8 cellular contexts compared by ENCODE assay signal in genomic region chr2:113583541-113584225, GRCh38. TPM values are rescaled to one million over a fixed set of nuclear protein-coding genes. Genes with fewer than 3 reads are reported as not detected.
A peak's percentile ranks its signal among the peaks of the same experiment; 100 is the strongest.
DNase-seq lines count a peak whose midpoint lies in the region; ATAC-seq, FAIRE-seq and TF ChIP-seq lines count a peak whose summit lies in the region.
"Not testable (repeated sequence)": the region's sequence is repeated elsewhere in the genome, so short reads cannot be mapped to it uniquely, and the experiment has no call there.

No MANE protein-coding gene starts in this region.

- H3K27me3 ChIP-seq in muscle layer of colon (ENCODE audit: control insufficient read depth in 1 of 2, insufficient read depth in 2 of 2, low read length in 2 of 2); uterus: not testable (repeated sequence)

- not testable (repeated sequence) for H3K27me3 Mint-ChIP-seq in activated CD8-positive, alpha-beta T cell treated with anti-CD3 and anti-CD28 coated beads for 36 hours

- ATAC-seq in activated CD8-positive, alpha-beta T cell treated with anti-CD3 and anti-CD28 coated beads for 36 hours; Right ventricle myocardium superior (ENCODE audit: poor library complexity): not testable (repeated sequence)

- not testable (repeated sequence) for TF ChIP-seq CTCF in activated CD8-positive, alpha-beta T cell treated with anti-CD3 and anti-CD28 coated beads for 36 hours (IDR thresholded peaks at IDR 0.05)
- TF ChIP-seq CTCF in uterus (IDR thresholded peaks at IDR 0.05): peak in 1 of 4 experiments; percentile 17

- POLR2A ChIA-PET in activated CD8-positive, alpha-beta T cell treated with anti-CD3 and anti-CD28 coated beads for 36 hours (lab: Charles Lee): interaction anchor here (0.7 kb wide), 1 partner anchor 172 kb away, joined by 4 read pairs; the partner anchor contains the start of gene SLC35F5

- peak overlapping the region; percentile 83 for H3K4me3 Mint-ChIP-seq in activated CD8-positive, alpha-beta T cell treated with anti-CD3 and anti-CD28 coated beads for 36 hours

- peaks cover 15% of the 10 kb centered on the region for H3K4me1 Mint-ChIP-seq in activated CD8-positive, alpha-beta T cell treated with anti-CD3 and anti-CD28 coated beads for 36 hours (ENCODE audit: low read depth)

- CTCF ChIA-PET in activated CD8-positive, alpha-beta T cell treated with anti-CD3 and anti-CD28 coated beads for 36 hours (lab: Charles Lee): interaction anchor here (1.6 kb wide), 1 partner anchor 117 kb away, joined by 3 read pairs; no protein-coding TSS in a partner anchor

- H3K4me1 ChIP-seq in muscle layer of colon (ENCODE audit: insufficient read depth, low read length); uterus: not testable (repeated sequence)

- peak overlapping the region; percentile 60 to 61 for H3K4me3 ChIP-seq in muscle layer of colon (ENCODE audit: low read depth in 1 of 2, low read length in 2 of 2)
- peak overlapping the region; percentile 47 to 90 for H3K4me3 ChIP-seq in uterus

- H3K27ac Mint-ChIP-seq in activated CD8-positive, alpha-beta T cell treated with anti-CD3 and anti-CD28 coated beads for 36 hours: peak overlapping the region; percentile 92

- H3K9ac ChIP-seq in muscle layer of colon (ENCODE audit: low read length): not testable (repeated sequence)

- H3K9me3 Mint-ChIP-seq in activated CD8-positive, alpha-beta T cell treated with anti-CD3 and anti-CD28 coated beads for 36 hours: not testable (repeated sequence)

- H3K27ac ChIP-seq in muscle layer of colon (ENCODE audit: low read depth, low read length) (peak overlapping the region; percentile 44), uterus (peak overlapping the region; percentile 65 to 90)

- not testable (repeated sequence) for H3K36me3 Mint-ChIP-seq in activated CD8-positive, alpha-beta T cell treated with anti-CD3 and anti-CD28 coated beads for 36 hours (ENCODE audit: low read depth)

- DNase-seq in GM12892 (ENCODE audit: insufficient read length) (peak; percentile 58), NCI-H460 (ENCODE audit: extremely low read depth, low read depth) (peak; percentile 40), T47D (ENCODE audit: low read depth in 1 of 2, low spot score in 1 of 2) (peak; percentile 14 to 60), Right ventricle myocardium superior (peak; percentile 91), uterus (peak; percentile 65 to 77)
- DNase-seq in activated CD8-positive, alpha-beta T cell treated with anti-CD3 and anti-CD28 coated beads for 36 hours: peak; percentile 86
- DNase-seq in stimulated activated CD4-positive, alpha-beta T cell treated with anti-CD3 and anti-CD28 coated beads, Interleukin-1b, Interleukin-23, amount 100 ng/mL, for 48 hours: peak; percentile 81

- in situ Hi-C loops in T47D (cut with HindIII; ENCODE audit: low pct_unique_long_range_greater_than_20kb, low sequenced_read_pairs): not testable (repeated sequence)

- not testable (repeated sequence) for FAIRE-seq in GM12892 (lab: Jason Lieb, UNC)

- TF ChIP-seq POLR2A in GM12892 (IDR thresholded peaks at IDR 0.05; ENCODE audit: low read depth, low read length) (0 out of 2 replicates have a peak, but pooled peaks have one; percentile 16), uterus (IDR thresholded peaks at IDR 0.05) (peak in 1 of 2 donors; percentile 50)

- not testable (repeated sequence) for H3K9me3 ChIP-seq in muscle layer of colon (ENCODE audit: low read length); uterus

- not testable (repeated sequence) for H3K36me3 ChIP-seq in muscle layer of colon (ENCODE audit: insufficient read depth, low read length); uterus

- intact Hi-C loops in activated CD8-positive, alpha-beta T cell treated with anti-CD3 and anti-CD28 coated beads for 36 hours (cut with micrococcal nuclease); Right ventricle myocardium superior (cut with DNase I); uterus (cut with DNase I; ENCODE audit: low total_unique reads): not testable (repeated sequence)

RNA-seq across cellular contexts. Expression of gene RABL2A, which starts 43.4 kb away (rescaled TPM):
- 14.5 TPM for polyA plus RNA-seq in GM12892 (2012; ENCODE audit: missing spikeins)
- 7.5 and 8.8 TPM in 2 replicates for total RNA-seq in NCI-H460 (2014; rRNA removed; shearing (Covaris generic))
- 13.6 and 27.8 TPM in 2 replicates for polyA plus RNA-seq in NCI-H460 (2014; cell fraction: nucleus; rRNA removed)
- total RNA-seq in activated CD8-positive, alpha-beta T cell treated with anti-CD3 and anti-CD28 coated beads for 36 hours: 10 to 100 TPM; 11.8 TPM
- total RNA-seq in Right ventricle myocardium superior (5.2 TPM), uterus (10 to 100 TPM in 3 of 4 donors, 1 to 10 TPM in 1; 1.8 to 39.3 (median 23.7) TPM)

Comparison
In these comparisons a context has a peak if more than half of its experiments do, and no peak if none do; other contexts are left out.
1. DNase-seq: peak in every context shown above with its lines; median percentile 91 in Right ventricle myocardium superior; 86 in activated CD8-positive, alpha-beta T cell treated with anti-CD3 and anti-CD28 coated beads for 36 hours; 81 in stimulated activated CD4-positive, alpha-beta T cell treated with anti-CD3 and anti-CD28 coated beads, Interleukin-1b, Interleukin-23, amount 100 ng/mL, for 48 hours; 71 in uterus; 58 in GM12892; 40 in NCI-H460; 37 in T47D.